Comparison of ENCODE assay signal across 1 cellular context in the genomic region with DNA sequence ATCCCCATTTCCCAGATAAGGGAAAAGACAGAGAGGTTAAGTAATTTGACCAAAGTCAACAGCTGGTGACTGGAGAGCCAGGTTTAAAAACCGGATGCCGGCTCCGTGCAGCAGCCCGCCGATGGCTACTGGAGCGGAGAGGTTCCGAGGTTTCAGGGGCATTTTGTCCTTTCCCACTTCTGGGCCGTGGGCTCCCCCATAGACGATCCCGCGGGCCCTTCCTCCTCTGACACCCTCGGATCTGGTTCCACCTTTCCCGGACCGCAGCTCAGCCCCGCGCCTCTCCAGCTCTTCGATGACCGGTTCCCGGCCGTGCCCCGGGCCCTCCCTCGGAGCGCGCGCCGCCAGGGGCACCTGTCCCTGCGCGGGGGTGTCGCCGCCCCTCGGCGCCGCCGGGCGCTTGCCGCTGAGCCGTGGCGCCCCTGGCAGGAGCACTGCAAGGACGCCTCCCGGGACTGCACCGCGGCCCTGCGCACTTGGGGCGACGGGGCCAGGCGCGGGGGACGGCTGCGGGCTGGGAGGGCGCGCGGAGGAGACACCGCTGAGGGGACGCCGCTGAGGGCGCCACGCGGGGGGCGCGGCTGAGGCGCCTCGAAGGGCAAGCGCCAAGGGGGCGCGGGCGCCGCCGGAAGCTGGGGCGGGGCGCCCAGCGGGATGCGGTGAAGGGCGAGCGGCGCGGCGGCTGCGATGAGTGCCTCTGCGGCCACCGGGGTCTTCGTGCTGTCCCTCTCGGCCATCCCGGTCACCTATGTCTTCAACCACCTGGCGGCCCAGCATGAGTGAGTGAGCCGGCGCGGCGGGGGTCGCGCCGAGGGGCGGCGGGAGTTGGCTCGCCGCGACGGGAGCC.
A peak's percentile ranks its signal among the peaks of the same experiment; 100 is the strongest.
TF ChIP-seq lines count a peak whose summit lies in the region.

Gene TM6SF1, plus strand, starts transcription at position 652 of the 847 bp plus-strand sequence. Its CDS starts 36 bp downstream, at position 688.

TF ChIP-seq in HEK293, 187 proteins besides CTCF, POLR2A, EP300 and RAD21 (continued from another document and continues in another):
- TF ChIP-seq ZNF791 (tag by site-specific recombination; IDR thresholded peaks at IDR 0.05) = no peak
- TF ChIP-seq ZNF324 (tag by site-specific recombination; IDR thresholded peaks at IDR 0.05) = 0 out of 2 replicates have a peak, but pooled peaks have one; percentile 38
- no peak for TF ChIP-seq ZNF76 (tag by site-specific recombination; IDR thresholded peaks at IDR 0.05; ENCODE audit: borderline replicate concordance, low read depth)
- TF ChIP-seq, protein P1, sequence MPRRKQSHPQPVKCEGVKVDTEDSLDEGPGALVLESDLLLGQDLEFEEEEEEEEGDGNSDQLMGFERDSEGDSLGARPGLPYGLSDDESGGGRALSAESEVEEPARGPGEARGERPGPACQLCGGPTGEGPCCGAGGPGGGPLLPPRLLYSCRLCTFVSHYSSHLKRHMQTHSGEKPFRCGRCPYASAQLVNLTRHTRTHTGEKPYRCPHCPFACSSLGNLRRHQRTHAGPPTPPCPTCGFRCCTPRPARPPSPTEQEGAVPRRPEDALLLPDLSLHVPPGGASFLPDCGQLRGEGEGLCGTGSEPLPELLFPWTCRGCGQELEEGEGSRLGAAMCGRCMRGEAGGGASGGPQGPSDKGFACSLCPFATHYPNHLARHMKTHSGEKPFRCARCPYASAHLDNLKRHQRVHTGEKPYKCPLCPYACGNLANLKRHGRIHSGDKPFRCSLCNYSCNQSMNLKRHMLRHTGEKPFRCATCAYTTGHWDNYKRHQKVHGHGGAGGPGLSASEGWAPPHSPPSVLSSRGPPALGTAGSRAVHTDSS (tag by site-specific recombination; IDR thresholded peaks at IDR 0.05) = no peak
- TF ChIP-seq ZFHX2 (tag by site-specific recombination; conservative IDR thresholded peaks at IDR 0.05) = no peak
- no peak for TF ChIP-seq ZSCAN30 (tag by site-specific recombination; IDR thresholded peaks at IDR 0.05)
- peak; percentile 44; the same call in 1 of the 2 replicates for TF ChIP-seq GLIS2 (tag by site-specific recombination; IDR thresholded peaks at IDR 0.05)
- TF ChIP-seq ZNF776 (tag by site-specific recombination; IDR thresholded peaks at IDR 0.05; ENCODE audit: borderline replicate concordance) = no peak
- TF ChIP-seq KLF7 (tag by site-specific recombination; IDR thresholded peaks at IDR 0.05; ENCODE audit: borderline replicate concordance) = no peak
- TF ChIP-seq ZNF548 (tag by site-specific recombination; IDR thresholded peaks at IDR 0.05) = no peak
- no peak for TF ChIP-seq GLI4 (tag by site-specific recombination; IDR thresholded peaks at IDR 0.05)
- TF ChIP-seq, protein P2, sequence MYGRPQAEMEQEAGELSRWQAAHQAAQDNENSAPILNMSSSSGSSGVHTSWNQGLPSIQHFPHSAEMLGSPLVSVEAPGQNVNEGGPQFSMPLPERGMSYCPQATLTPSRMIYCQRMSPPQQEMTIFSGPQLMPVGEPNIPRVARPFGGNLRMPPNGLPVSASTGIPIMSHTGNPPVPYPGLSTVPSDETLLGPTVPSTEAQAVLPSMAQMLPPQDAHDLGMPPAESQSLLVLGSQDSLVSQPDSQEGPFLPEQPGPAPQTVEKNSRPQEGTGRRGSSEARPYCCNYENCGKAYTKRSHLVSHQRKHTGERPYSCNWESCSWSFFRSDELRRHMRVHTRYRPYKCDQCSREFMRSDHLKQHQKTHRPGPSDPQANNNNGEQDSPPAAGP (tag by site-specific recombination; IDR thresholded peaks at IDR 0.05) = no peak
- TF ChIP-seq REPIN1 (tag by site-specific recombination; IDR thresholded peaks at IDR 0.05; ENCODE audit: low read depth) = no peak
- TF ChIP-seq ZBTB48 (tag by site-specific recombination; IDR thresholded peaks at IDR 0.05) = peak; percentile 18; the same call in 1 of the 2 replicates
- no peak for TF ChIP-seq ZSCAN4 (tag by site-specific recombination; IDR thresholded peaks at IDR 0.05)
- no peak for TF ChIP-seq GFI1B (tag by site-specific recombination; IDR thresholded peaks at IDR 0.05)
- TF ChIP-seq, protein P3, sequence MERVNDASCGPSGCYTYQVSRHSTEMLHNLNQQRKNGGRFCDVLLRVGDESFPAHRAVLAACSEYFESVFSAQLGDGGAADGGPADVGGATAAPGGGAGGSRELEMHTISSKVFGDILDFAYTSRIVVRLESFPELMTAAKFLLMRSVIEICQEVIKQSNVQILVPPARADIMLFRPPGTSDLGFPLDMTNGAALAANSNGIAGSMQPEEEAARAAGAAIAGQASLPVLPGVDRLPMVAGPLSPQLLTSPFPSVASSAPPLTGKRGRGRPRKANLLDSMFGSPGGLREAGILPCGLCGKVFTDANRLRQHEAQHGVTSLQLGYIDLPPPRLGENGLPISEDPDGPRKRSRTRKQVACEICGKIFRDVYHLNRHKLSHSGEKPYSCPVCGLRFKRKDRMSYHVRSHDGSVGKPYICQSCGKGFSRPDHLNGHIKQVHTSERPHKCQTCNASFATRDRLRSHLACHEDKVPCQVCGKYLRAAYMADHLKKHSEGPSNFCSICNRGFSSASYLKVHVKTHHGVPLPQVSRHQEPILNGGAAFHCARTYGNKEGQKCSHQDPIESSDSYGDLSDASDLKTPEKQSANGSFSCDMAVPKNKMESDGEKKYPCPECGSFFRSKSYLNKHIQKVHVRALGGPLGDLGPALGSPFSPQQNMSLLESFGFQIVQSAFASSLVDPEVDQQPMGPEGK (tag by site-specific recombination; IDR thresholded peaks at IDR 0.05) = peak; percentile 37; the same call in 1 of the 2 replicates
- no peak for TF ChIP-seq ZNF639 (tag by site-specific recombination; IDR thresholded peaks at IDR 0.05)
- TF ChIP-seq ZNF544 (tag by site-specific recombination; IDR thresholded peaks at IDR 0.05) = no peak
- no peak for TF ChIP-seq ZNF157 (tag by site-specific recombination; IDR thresholded peaks at IDR 0.05)
- TF ChIP-seq ZNF704 (tag by site-specific recombination; IDR thresholded peaks at IDR 0.05) = no peak
- TF ChIP-seq ZNF239 (tag by site-specific recombination; IDR thresholded peaks at IDR 0.05) = no peak
- TF ChIP-seq, protein P4, sequence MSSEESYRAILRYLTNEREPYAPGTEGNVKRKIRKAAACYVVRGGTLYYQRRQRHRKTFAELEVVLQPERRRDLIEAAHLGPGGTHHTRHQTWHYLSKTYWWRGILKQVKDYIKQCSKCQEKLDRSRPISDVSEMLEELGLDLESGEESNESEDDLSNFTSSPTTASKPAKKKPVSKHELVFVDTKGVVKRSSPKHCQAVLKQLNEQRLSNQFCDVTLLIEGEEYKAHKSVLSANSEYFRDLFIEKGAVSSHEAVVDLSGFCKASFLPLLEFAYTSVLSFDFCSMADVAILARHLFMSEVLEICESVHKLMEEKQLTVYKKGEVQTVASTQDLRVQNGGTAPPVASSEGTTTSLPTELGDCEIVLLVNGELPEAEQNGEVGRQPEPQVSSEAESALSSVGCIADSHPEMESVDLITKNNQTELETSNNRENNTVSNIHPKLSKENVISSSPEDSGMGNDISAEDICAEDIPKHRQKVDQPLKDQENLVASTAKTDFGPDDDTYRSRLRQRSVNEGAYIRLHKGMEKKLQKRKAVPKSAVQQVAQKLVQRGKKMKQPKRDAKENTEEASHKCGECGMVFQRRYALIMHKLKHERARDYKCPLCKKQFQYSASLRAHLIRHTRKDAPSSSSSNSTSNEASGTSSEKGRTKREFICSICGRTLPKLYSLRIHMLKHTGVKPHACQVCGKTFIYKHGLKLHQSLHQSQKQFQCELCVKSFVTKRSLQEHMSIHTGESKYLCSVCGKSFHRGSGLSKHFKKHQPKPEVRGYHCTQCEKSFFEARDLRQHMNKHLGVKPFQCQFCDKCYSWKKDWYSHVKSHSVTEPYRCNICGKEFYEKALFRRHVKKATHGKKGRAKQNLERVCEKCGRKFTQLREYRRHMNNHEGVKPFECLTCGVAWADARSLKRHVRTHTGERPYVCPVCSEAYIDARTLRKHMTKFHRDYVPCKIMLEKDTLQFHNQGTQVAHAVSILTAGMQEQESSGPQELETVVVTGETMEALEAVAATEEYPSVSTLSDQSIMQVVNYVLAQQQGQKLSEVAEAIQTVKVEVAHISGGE (tag by site-specific recombination; conservative IDR thresholded peaks at IDR 0.05; ENCODE audit: low read depth) = peak; percentile 74
- no peak for TF ChIP-seq ZNF398 (tag by site-specific recombination; IDR thresholded peaks at IDR 0.05)
- no peak for TF ChIP-seq FEZF1 (tag by site-specific recombination; IDR thresholded peaks at IDR 0.05)
- TF ChIP-seq ZFP3 (tag by site-specific recombination; IDR thresholded peaks at IDR 0.05; ENCODE audit: low read depth) = no peak
- TF ChIP-seq ZBTB17 (tag by site-specific recombination; IDR thresholded peaks at IDR 0.05) = 0 out of 2 replicates have a peak, but pooled peaks have one; percentile 25
- no peak for TF ChIP-seq ZNF501 (tag by site-specific recombination; IDR thresholded peaks at IDR 0.05)
- no peak for TF ChIP-seq ZNF48 (tag by site-specific recombination; IDR thresholded peaks at IDR 0.05)
- TF ChIP-seq ZBTB21 (tag by site-specific recombination; IDR thresholded peaks at IDR 0.05) = no peak
- TF ChIP-seq ZNF473 (tag by site-specific recombination; IDR thresholded peaks at IDR 0.05) = no peak
- TF ChIP-seq ZNF16 (tag by site-specific recombination; IDR thresholded peaks at IDR 0.05; ENCODE audit: low read depth) = no peak
- no peak for TF ChIP-seq ZNF311 (tag by site-specific recombination; IDR thresholded peaks at IDR 0.05; ENCODE audit: borderline replicate concordance)
- TF ChIP-seq KLF10 (tag by site-specific recombination; IDR thresholded peaks at IDR 0.05) = no peak; the same call in 1 of the 2 replicates
- TF ChIP-seq ZNF423 (tag by site-specific recombination; IDR thresholded peaks at IDR 0.05) = peak; percentile 41; the same call in 1 of the 2 replicates
- no peak for TF ChIP-seq ZNF488 (tag by site-specific recombination; IDR thresholded peaks at IDR 0.05)
